Comparison of ENCODE assay signal across 8 cellular contexts in the genomic region with DNA sequence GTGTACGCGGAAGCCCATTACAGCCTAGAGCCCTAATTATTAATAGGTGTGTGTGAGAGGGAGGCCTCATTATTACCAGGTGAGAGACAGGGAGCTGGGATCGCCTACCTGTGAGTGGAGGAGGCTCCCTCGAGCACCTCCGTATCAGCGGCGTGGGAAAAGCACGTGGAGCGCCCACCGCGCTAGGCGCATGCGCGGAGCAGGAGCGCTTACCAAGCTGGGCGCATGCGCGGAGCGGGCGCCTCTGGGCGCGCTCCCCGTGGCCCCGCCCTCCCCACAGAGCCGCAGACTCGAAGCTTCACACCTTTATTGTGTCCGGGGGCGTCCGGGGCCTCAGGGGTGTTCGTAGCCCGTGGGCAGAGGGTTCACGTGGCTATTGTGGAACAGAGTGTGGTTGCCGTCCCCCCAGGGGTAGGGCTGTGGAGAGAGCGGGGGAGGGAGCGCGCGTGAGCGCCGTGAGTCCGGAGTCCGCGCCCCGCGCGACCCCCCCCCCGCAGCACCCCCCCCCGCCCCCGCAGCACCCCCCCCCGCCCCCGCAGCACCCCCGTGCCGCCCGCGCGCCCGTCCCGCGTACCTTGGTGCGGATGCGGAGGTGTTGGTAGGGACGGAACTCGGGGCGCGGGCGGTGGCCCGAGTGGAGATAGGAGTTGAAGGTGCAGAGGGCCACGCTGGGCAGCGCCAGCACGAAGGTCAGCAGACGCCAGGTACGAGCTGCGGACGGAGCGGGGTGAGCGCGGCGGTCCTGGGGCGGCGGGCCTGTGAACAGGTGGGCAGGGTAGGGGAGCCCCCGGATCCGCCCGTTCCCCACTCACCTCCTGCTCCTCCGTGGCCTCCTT. TPM values are rescaled to one million over a fixed set of nuclear protein-coding genes. Genes with fewer than 3 reads are reported as not detected.
DNase-seq lines count a peak whose midpoint lies in the region; ATAC-seq and TF ChIP-seq lines count a peak whose summit lies in the region.

No MANE protein-coding gene starts in this region.

- no peak overlapping the region for H3K27ac Mint-ChIP-seq in activated naive CD4-positive, alpha-beta T cell treated with anti-CD3 and anti-CD28 coated beads, Interleukin-2, amount 10 ng/mL, durations not matched to agents 7 days and 5 days

- DNase-seq in NCI-H1417 (lab: John Stamatoyannopoulos, UW), result peak in 2 of 3 experiments; percentile 53 to 80
- no peak for DNase-seq in NCI-H1417 treated with DMSO at 0.1 percent for 48 hours (lab: John Stamatoyannopoulos, UW)
- peak; percentile 68 for DNase-seq in activated naive CD4-positive, alpha-beta T cell treated with anti-CD3 and anti-CD28 coated beads, Interleukin-2, amount 10 ng/mL, durations not matched to agents 7 days and 5 days
- DNase-seq in left ventricle myocardium inferior, result peak; percentile 70
- no peak for DNase-seq in NCI-H345 (lab: John Stamatoyannopoulos, UW)

- CTCF ChIA-PET in activated naive CD4-positive, alpha-beta T cell treated with anti-CD3 and anti-CD28 coated beads, Interleukin-2, amount 10 ng/mL, durations not matched to agents 7 days and 5 days (lab: Charles Lee), result interaction anchor here (0.9 to 1.9 kb wide), 2 partner anchors 16 to 33 kb away, joined by 3 to 7 read pairs; a partner anchor contains a TSS

- intact Hi-C loops in left ventricle myocardium inferior (cut with micrococcal nuclease), result no loop called here

- H3K27me3 Mint-ChIP-seq in activated naive CD4-positive, alpha-beta T cell treated with anti-CD3 and anti-CD28 coated beads, Interleukin-2, amount 10 ng/mL, durations not matched to agents 7 days and 5 days, result peaks cover 49% of the 10 kb centered on the region

- peak overlapping the region; percentile 97 for H3K27ac ChIP-seq in left ventricle myocardium inferior (replicated peaks)

- peaks cover 4% of the 10 kb centered on the region for H3K9me3 Mint-ChIP-seq in activated naive CD4-positive, alpha-beta T cell treated with anti-CD3 and anti-CD28 coated beads, Interleukin-2, amount 10 ng/mL, durations not matched to agents 7 days and 5 days

- ATAC-seq in HG02938 (IDR thresholded peaks at IDR 0.05; ENCODE audit: unreplicated experiment) (no peak), HG02884 (IDR thresholded peaks at IDR 0.05; ENCODE audit: unreplicated experiment) (no peak)

- H3K4me3 ChIP-seq in left ventricle myocardium inferior (peak overlapping the region; percentile 73), skeletal muscle satellite cell (ENCODE audit: low read length) (peak overlapping the region; percentile 69)

- H3K9me3 ChIP-seq in left ventricle myocardium inferior (replicated peaks) (no peaks in the 10 kb centered on the region), skeletal muscle satellite cell (replicated peaks; ENCODE audit: low read length) (peaks cover 3% of the 10 kb centered on the region)

- H3K36me3 Mint-ChIP-seq in activated naive CD4-positive, alpha-beta T cell treated with anti-CD3 and anti-CD28 coated beads, Interleukin-2, amount 10 ng/mL, durations not matched to agents 7 days and 5 days, result no peaks in the 10 kb centered on the region

- H3K4me1 Mint-ChIP-seq in activated naive CD4-positive, alpha-beta T cell treated with anti-CD3 and anti-CD28 coated beads, Interleukin-2, amount 10 ng/mL, durations not matched to agents 7 days and 5 days, result peaks cover 21% of the 10 kb centered on the region

- H3K4me1 ChIP-seq in left ventricle myocardium inferior (peaks cover 52% of the 10 kb centered on the region), skeletal muscle satellite cell (ENCODE audit: control insufficient read depth, insufficient read depth, low read length) (peaks cover 4% of the 10 kb centered on the region)

- no peak for TF ChIP-seq CTCF in left ventricle myocardium inferior (IDR thresholded peaks at IDR 0.05; ENCODE audit: borderline replicate concordance)

- H3K9ac ChIP-seq in skeletal muscle satellite cell (ENCODE audit: low read depth, low read length), result no peak overlapping the region

- peak overlapping the region; percentile 73 for H3K4me2 ChIP-seq in skeletal muscle satellite cell (ENCODE audit: low read length)

- no peak overlapping the region for H3K4me3 Mint-ChIP-seq in activated naive CD4-positive, alpha-beta T cell treated with anti-CD3 and anti-CD28 coated beads, Interleukin-2, amount 10 ng/mL, durations not matched to agents 7 days and 5 days

- H3K27me3 ChIP-seq in left ventricle myocardium inferior (ENCODE audit: low read depth) (peaks cover 9% of the 10 kb centered on the region), skeletal muscle satellite cell (ENCODE audit: control insufficient read depth, insufficient read depth, low read length) (peaks cover 30% of the 10 kb centered on the region)

- H3K36me3 ChIP-seq in left ventricle myocardium inferior (peaks cover 18% of the 10 kb centered on the region), skeletal muscle satellite cell (ENCODE audit: insufficient read depth, low read length) (no peaks in the 10 kb centered on the region)

RNA-seq across cellular contexts. Expression of a gene that starts 0.5 kb away (rescaled TPM):
- 1,568 TPM for total RNA-seq in left ventricle myocardium inferior
- total RNA-seq in skeletal muscle satellite cell (2012; rRNA removed), result 2.6 TPM in 1 of 2 replicates, not detected in the other

RNA-seq across cellular contexts. Expression of a gene that starts 14.9 kb away (rescaled TPM):
- 3.2 TPM for total RNA-seq in left ventricle myocardium inferior
- 0.51 and 0.66 TPM in 2 replicates for total RNA-seq in skeletal muscle satellite cell (2012; rRNA removed)

RNA-seq across cellular contexts. Expression of a gene that starts 31.6 kb away (rescaled TPM):
- 5.8 TPM for total RNA-seq in left ventricle myocardium inferior
- 8.9 and 10.7 TPM in 2 replicates for total RNA-seq in skeletal muscle satellite cell (2012; rRNA removed)

RNA-seq across cellular contexts. Expression of a gene that starts 34.5 kb away (rescaled TPM):
- total RNA-seq in left ventricle myocardium inferior, result not detected
- total RNA-seq in skeletal muscle satellite cell (2012; rRNA removed), result not detected in 2 replicates

RNA-seq across cellular contexts. Expression of a gene that starts 44.3 kb away (rescaled TPM):
- total RNA-seq in left ventricle myocardium inferior, result 15.6 TPM
- 24.3 and 34.5 TPM in 2 replicates for total RNA-seq in skeletal muscle satellite cell (2012; rRNA removed)

Comparison
In these comparisons a context has a peak if more than half of its experiments do, and no peak if none do; other contexts are left out.
1. DNase-seq: peak in NCI-H1417 (2 of 3), activated naive CD4-positive, alpha-beta T cell treated with anti-CD3 and anti-CD28 coated beads, Interleukin-2, amount 10 ng/mL, durations not matched to agents 7 days and 5 days (single experiment) and left ventricle myocardium inferior (single experiment); none in NCI-H1417 treated with DMSO at 0.1 percent for 48 hours (single experiment) and NCI-H345 (single experiment).